In genomic region chr5:153807796-153808195, GRCh38 we compare ENCODE assay signal across 17 cellular contexts.
DNase-seq lines count a peak whose midpoint lies in the region; TF ChIP-seq lines count a peak whose summit lies in the region.
"Had no signal": no experiment of that assay in that cellular context is flagged by ENCODE, and none has a peak within 500 bp of the region (broad histone marks: within the 10 kb centered on the region; RNA-seq: fewer than 3 reads in every experiment).

No MANE protein-coding gene starts in this region.

- TF ChIP-seq RAD21 in neural cell (conservative IDR thresholded peaks at IDR 0.05): no peak

- no peak overlapping the region for H3K9ac ChIP-seq in neural cell (ENCODE audit: low read length)
- H3K9ac ChIP-seq: SK-N-SH had no signal

- peaks cover 18% of the 10 kb centered on the region for H3K36me3 ChIP-seq in neural cell (ENCODE audit: insufficient read depth, low read length)

- H3K9me3 ChIP-seq in neural cell (ENCODE audit: low read length): no peaks in the 10 kb centered on the region
- H3K9me3 ChIP-seq: SK-N-SH had no signal

- no peaks in the 10 kb centered on the region for H4K20me1 ChIP-seq in neural cell (ENCODE audit: insufficient read depth)

- no peak overlapping the region for H3K4me2 ChIP-seq in neural cell (ENCODE audit: low read length)
- H3K4me2 ChIP-seq: SK-N-SH had no signal

- peak overlapping the region; percentile 9 for H3K27ac ChIP-seq in neural cell (ENCODE audit: low read length)

- H2AFZ ChIP-seq in neural cell (ENCODE audit: low read depth, low read length): no peak overlapping the region

- no peak for TF ChIP-seq CTCF in neural cell (IDR thresholded peaks at IDR 0.05; ENCODE audit: poor library complexity, severe bottlenecking)

- no peaks in the 10 kb centered on the region for H3K36me3 Mint-ChIP-seq in activated T-cell treated with anti-CD3 and anti-CD28 coated beads, Interleukin-2, amount 50 U/mL, for 24 hours (ENCODE audit: low read depth)
- H3K36me3 Mint-ChIP-seq: CD4-positive, CD25-positive, alpha-beta regulatory T cell had no signal

- no peaks in the 10 kb centered on the region for H3K9me3 Mint-ChIP-seq in activated T-cell treated with anti-CD3 and anti-CD28 coated beads, Interleukin-2, amount 50 U/mL, for 24 hours

- no peaks in the 10 kb centered on the region for H3K4me1 Mint-ChIP-seq in activated T-cell treated with anti-CD3 and anti-CD28 coated beads, Interleukin-2, amount 50 U/mL, for 24 hours (ENCODE audit: low read depth)

- H3K4me3 Mint-ChIP-seq in activated T-cell treated with anti-CD3 and anti-CD28 coated beads, Interleukin-2, amount 50 U/mL, for 24 hours: no peak overlapping the region
- H3K4me3 Mint-ChIP-seq: CD4-positive, CD25-positive, alpha-beta regulatory T cell had no signal

- no peak for TF ChIP-seq EP300 in neural cell (conservative IDR thresholded peaks at IDR 0.05; ENCODE audit: poor library complexity, severe bottlenecking)

- no peak overlapping the region for H3K4me3 ChIP-seq in neural cell (ENCODE audit: low read length)

- no peaks in the 10 kb centered on the region for H3K27me3 ChIP-seq in neural cell (ENCODE audit: insufficient read depth, low read depth, low read length)

- peak; percentile 70 for DNase-seq in NCI-H146 (lab: John Stamatoyannopoulos, UW)
- peak; percentile 32 for DNase-seq in NCI-H146 treated with DMSO at 0.1 percent for 48 hours (lab: John Stamatoyannopoulos, UW; ENCODE audit: unreplicated experiment)
- peak; percentile 80 for DNase-seq in NCI-H69 (lab: John Stamatoyannopoulos, UW)
- DNase-seq in NCI-H2107 (lab: John Stamatoyannopoulos, UW): no peak
- DNase-seq in activated T-cell treated with anti-CD3 and anti-CD28 coated beads, Interleukin-2, amount 50 U/mL, for 24 hours: no peak
- DNase-seq in NCI-H345 (lab: John Stamatoyannopoulos, UW): no peak
- DNase-seq: CD4-positive, CD25-positive, alpha-beta regulatory T cell; DND-41; GOT3; Karpas-422; NCI-H1930; NCI-H2171; NCI-H446 treated with DMSO at 0.1 percent for 48 hours; NK-92 treated with Interleukin-12 subunit alpha and Interleukin-12 subunit beta, amount 100 ng/mL, for 24 hours; SIG-M5; SK-N-SH had no signal

- no peak overlapping the region for H3K27ac Mint-ChIP-seq in activated T-cell treated with anti-CD3 and anti-CD28 coated beads, Interleukin-2, amount 50 U/mL, for 24 hours
- H3K27ac Mint-ChIP-seq: CD4-positive, CD25-positive, alpha-beta regulatory T cell had no signal

- no peaks in the 10 kb centered on the region for H3F3A ChIP-seq in neural cell (ENCODE audit: insufficient read depth, low read length, poor library complexity, severe bottlenecking)

- no peaks in the 10 kb centered on the region for H3K9me2 ChIP-seq in neural cell (ENCODE audit: insufficient read depth, low read length)
- H3K9me2 ChIP-seq: SK-N-SH had no signal

- H3K27me3 Mint-ChIP-seq in activated T-cell treated with anti-CD3 and anti-CD28 coated beads, Interleukin-2, amount 50 U/mL, for 24 hours: peaks cover 3% of the 10 kb centered on the region
- H3K27me3 Mint-ChIP-seq: CD4-positive, CD25-positive, alpha-beta regulatory T cell had no signal

- no peaks in the 10 kb centered on the region for H3K79me2 ChIP-seq in neural cell (replicated peaks; ENCODE audit: insufficient read depth, low read length)

TF ChIP-seq in neural cell, 6 proteins besides CTCF, POLR2A, EP300 and RAD21:
- TF ChIP-seq TAF1 (IDR thresholded peaks at IDR 0.05; ENCODE audit: low read depth) (no peak), SMC3 (conservative IDR thresholded peaks at IDR 0.05; ENCODE audit: poor library complexity) (no peak), EZH2 (IDR thresholded peaks at IDR 0.05; ENCODE audit: borderline replicate concordance, insufficient read depth, low read length, poor library complexity, severe bottlenecking) (no peak), MXI1 (conservative IDR thresholded peaks at IDR 0.05; ENCODE audit: poor library complexity, severe bottlenecking) (no peak)
- TF ChIP-seq, protein P1, sequence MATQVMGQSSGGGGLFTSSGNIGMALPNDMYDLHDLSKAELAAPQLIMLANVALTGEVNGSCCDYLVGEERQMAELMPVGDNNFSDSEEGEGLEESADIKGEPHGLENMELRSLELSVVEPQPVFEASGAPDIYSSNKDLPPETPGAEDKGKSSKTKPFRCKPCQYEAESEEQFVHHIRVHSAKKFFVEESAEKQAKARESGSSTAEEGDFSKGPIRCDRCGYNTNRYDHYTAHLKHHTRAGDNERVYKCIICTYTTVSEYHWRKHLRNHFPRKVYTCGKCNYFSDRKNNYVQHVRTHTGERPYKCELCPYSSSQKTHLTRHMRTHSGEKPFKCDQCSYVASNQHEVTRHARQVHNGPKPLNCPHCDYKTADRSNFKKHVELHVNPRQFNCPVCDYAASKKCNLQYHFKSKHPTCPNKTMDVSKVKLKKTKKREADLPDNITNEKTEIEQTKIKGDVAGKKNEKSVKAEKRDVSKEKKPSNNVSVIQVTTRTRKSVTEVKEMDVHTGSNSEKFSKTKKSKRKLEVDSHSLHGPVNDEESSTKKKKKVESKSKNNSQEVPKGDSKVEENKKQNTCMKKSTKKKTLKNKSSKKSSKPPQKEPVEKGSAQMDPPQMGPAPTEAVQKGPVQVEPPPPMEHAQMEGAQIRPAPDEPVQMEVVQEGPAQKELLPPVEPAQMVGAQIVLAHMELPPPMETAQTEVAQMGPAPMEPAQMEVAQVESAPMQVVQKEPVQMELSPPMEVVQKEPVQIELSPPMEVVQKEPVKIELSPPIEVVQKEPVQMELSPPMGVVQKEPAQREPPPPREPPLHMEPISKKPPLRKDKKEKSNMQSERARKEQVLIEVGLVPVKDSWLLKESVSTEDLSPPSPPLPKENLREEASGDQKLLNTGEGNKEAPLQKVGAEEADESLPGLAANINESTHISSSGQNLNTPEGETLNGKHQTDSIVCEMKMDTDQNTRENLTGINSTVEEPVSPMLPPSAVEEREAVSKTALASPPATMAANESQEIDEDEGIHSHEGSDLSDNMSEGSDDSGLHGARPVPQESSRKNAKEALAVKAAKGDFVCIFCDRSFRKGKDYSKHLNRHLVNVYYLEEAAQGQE (IDR thresholded peaks at IDR 0.05; ENCODE audit: borderline replicate concordance): peak; percentile 15

Comparison
In these comparisons a context has a peak if more than half of its experiments do, and no peak if none do; other contexts are left out.
1. DNase-seq: peak in NCI-H146 (single experiment), NCI-H146 treated with DMSO at 0.1 percent for 48 hours (single experiment) and NCI-H69 (single experiment); none in NCI-H2107 (single experiment), activated T-cell treated with anti-CD3 and anti-CD28 coated beads, Interleukin-2, amount 50 U/mL, for 24 hours (single experiment) and NCI-H345 (single experiment).